ENCODE assay signal across 33 cellular contexts in the genomic region with DNA sequence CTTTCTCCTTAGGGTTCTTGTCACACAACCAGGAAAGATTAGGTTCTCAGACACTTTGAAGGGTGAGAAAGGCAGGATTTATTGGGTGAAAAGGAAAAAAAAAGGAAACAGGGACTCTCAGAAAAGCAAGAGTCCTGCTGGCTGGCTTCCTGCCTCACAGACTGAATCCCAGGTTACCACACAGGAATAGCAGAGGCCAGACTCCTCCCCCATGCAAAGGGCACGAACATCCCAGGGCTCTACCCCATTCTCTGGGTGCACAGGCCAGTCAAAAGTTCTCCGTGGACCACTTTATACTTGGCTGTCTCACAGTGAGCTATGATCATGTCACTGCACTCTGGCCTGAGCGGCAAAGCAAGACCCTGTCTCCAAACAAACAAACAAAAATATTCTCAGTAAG. TPM values are rescaled to one million over a fixed set of nuclear protein-coding genes. Genes with fewer than 3 reads are reported as not detected.
A peak's percentile ranks its signal among the peaks of the same experiment; 100 is the strongest.
DNase-seq lines count a peak whose midpoint lies in the region; ATAC-seq, FAIRE-seq and TF ChIP-seq lines count a peak whose summit lies in the region.
"Had no signal": no experiment of that assay in that cellular context is flagged by ENCODE, and none has a peak within 500 bp of the region (broad histone marks: within the 10 kb centered on the region; RNA-seq: fewer than 3 reads in every experiment).

No MANE protein-coding gene starts in this region.

- H3K36me3 ChIP-seq in HEK293 (ENCODE audit: control insufficient read depth in 2 of 2, insufficient read depth in 1 of 2, low read length in 2 of 2) (no peaks in the 10 kb centered on the region), uterus (no peaks in the 10 kb centered on the region)
- H3K36me3 ChIP-seq: BE2C, heart left ventricle, SJCRH30, vagina had no signal

- ATAC-seq in A549 (peak; percentile 39 to 82; a peak in 4 of 6 replicates), WTC11 (peak; percentile 77), HG02571 (IDR thresholded peaks at IDR 0.05; ENCODE audit: unreplicated experiment) (no peak)
- ATAC-seq: heart left ventricle; left cardiac atrium; naive thymus-derived CD4-positive, alpha-beta T cell; T-cell had no signal

- H3K36me3 Mint-ChIP-seq in WTC11: no peaks in the 10 kb centered on the region
- H3K36me3 Mint-ChIP-seq: CD8-positive, alpha-beta memory T cell; naive thymus-derived CD4-positive, alpha-beta T cell; T-cell had no signal

- 0 out of 3 replicates have a peak, but pooled peaks cover 5% of the 10 kb centered on the region for H3K4me1 ChIP-seq in A549
- 0 out of 2 replicates have a peak, but pooled peaks cover 3% of the 10 kb centered on the region for H3K4me1 ChIP-seq in HEK293 (ENCODE audit: control insufficient read depth, insufficient read depth, low read length)
- no peaks in the 10 kb centered on the region for H3K4me1 ChIP-seq in uterus
- H3K4me1 ChIP-seq: BE2C, heart left ventricle, SJCRH30, testis, vagina had no signal

- no peak overlapping the region for H3K4me3 Mint-ChIP-seq in WTC11
- H3K4me3 Mint-ChIP-seq: activated CD4-positive, alpha-beta memory T cell treated with anti-CD3 and anti-CD28 coated beads, Interleukin-2, amount 10 ng/mL, durations not matched to agents 7 days and 5 days; CD8-positive, alpha-beta memory T cell; naive thymus-derived CD4-positive, alpha-beta T cell; T-cell had no signal

- no peaks in the 10 kb centered on the region for H3K27me3 ChIP-seq in uterus
- H3K27me3 ChIP-seq: SJCRH30, testis, vagina had no signal

- H3K27ac Mint-ChIP-seq in WTC11: no peak overlapping the region
- H3K27ac Mint-ChIP-seq: activated CD4-positive, alpha-beta memory T cell treated with anti-CD3 and anti-CD28 coated beads, Interleukin-2, amount 10 ng/mL, durations not matched to agents 7 days and 5 days; CD8-positive, alpha-beta memory T cell; naive thymus-derived CD4-positive, alpha-beta T cell; T-cell had no signal

- intact Hi-C loops in uterus (cut with DNase I; ENCODE audit: low total_unique reads): no loop called here

- CTCF ChIA-PET in A549 (lab: Yijun Ruan, JAX): no interaction called here
- CTCF ChIA-PET in HEK293 (lab: Yijun Ruan, JAX): no interaction called here
- CTCF ChIA-PET in WTC11 (lab: Charles Lee): interaction anchor here (1.2 to 1.6 kb wide), 2 partner anchors 11 to 127 kb away, joined by 3 to 6 read pairs; no protein-coding TSS in a partner anchor

- peaks cover 8% of the 10 kb centered on the region for H3K4me1 Mint-ChIP-seq in WTC11
- H3K4me1 Mint-ChIP-seq: activated CD4-positive, alpha-beta memory T cell treated with anti-CD3 and anti-CD28 coated beads, Interleukin-2, amount 10 ng/mL, durations not matched to agents 7 days and 5 days; CD8-positive, alpha-beta memory T cell; naive thymus-derived CD4-positive, alpha-beta T cell; T-cell had no signal

- H3K4me3 ChIP-seq in A549 (no peak overlapping the region), HEK293 (ENCODE audit: low read depth, low read length) (no peak overlapping the region), uterus (no peak overlapping the region)
- H3K4me3 ChIP-seq: heart left ventricle, SJCRH30, testis, vagina had no signal

- FAIRE-seq in A549 (lab: Jason Lieb, UNC): no peak
- FAIRE-seq: RCC 7860, TTC549 had no signal

- no peak for TF ChIP-seq RAD21 in A549 (conservative IDR thresholded peaks at IDR 0.05 in 1 of 2, IDR thresholded peaks at IDR 0.05 in 1 of 2)

- no peaks in the 10 kb centered on the region for H3K9me3 Mint-ChIP-seq in WTC11
- H3K9me3 Mint-ChIP-seq: activated CD4-positive, alpha-beta memory T cell treated with anti-CD3 and anti-CD28 coated beads, Interleukin-2, amount 10 ng/mL, durations not matched to agents 7 days and 5 days; CD8-positive, alpha-beta memory T cell; naive thymus-derived CD4-positive, alpha-beta T cell; T-cell had no signal

- POLR2A ChIA-PET in A549 (lab: Yijun Ruan, JAX) (interaction anchor here (0.6 kb wide), 1 partner anchor 190 kb away, joined by 3 read pairs; no protein-coding TSS in a partner anchor), HEK293 (lab: Yijun Ruan, JAX) (no interaction called here), WTC11 (lab: Charles Lee) (no interaction called here)

- TF ChIP-seq EP300 in A549 (IDR thresholded peaks at IDR 0.05): no peak

- 0 out of 3 replicates have a peak overlapping the region, but pooled peaks have one; percentile 6 for H3K4me2 ChIP-seq in A549

- TF ChIP-seq CTCF in A549 (IDR thresholded peaks at IDR 0.05): no peak
- TF ChIP-seq CTCF in HEK293 (tag by site-specific recombination; IDR thresholded peaks at IDR 0.05): no peak
- TF ChIP-seq CTCF in WTC11 (IDR thresholded peaks at IDR 0.05): no peak
- TF ChIP-seq CTCF in uterus (IDR thresholded peaks at IDR 0.05): no peak

- no peak for TF ChIP-seq POLR2A in A549 (IDR thresholded peaks at IDR 0.05; ENCODE audit: low read length)
- no peak for TF ChIP-seq POLR2A in uterus (IDR thresholded peaks at IDR 0.05)

- 52% methylated on average over 3 of the region's 3 CpGs for WGBS in A549 (ENCODE audit: missing lambda C conversion rate)

- H3K9me3 ChIP-seq in A549 (no peaks in the 10 kb centered on the region), HEK293 (ENCODE audit: control insufficient read depth, insufficient read depth, low read depth, low read length) (no peaks in the 10 kb centered on the region), uterus (no peaks in the 10 kb centered on the region)
- H3K9me3 ChIP-seq: BE2C, heart left ventricle, SJCRH30, testis, vagina had no signal

- H3K27ac ChIP-seq in A549 (peak overlapping the region in 1 of 2 experiments; percentile 25; a peak in 1 of 6 replicates), HEK293 (ENCODE audit: extremely low read depth, low read depth, low read length) (no peak overlapping the region), uterus (no peak overlapping the region)
- H3K27ac ChIP-seq: heart left ventricle, HL-60, SJCRH30, testis, vagina had no signal

- H3K27me3 Mint-ChIP-seq in WTC11 (ENCODE audit: low read depth): no peaks in the 10 kb centered on the region

- DNase-seq in A549 (ENCODE audit: low read depth in 1 of 2, low spot score in 1 of 2) (no peak), WTC11 (ENCODE audit: low spot score) (no peak), left kidney (ENCODE audit: low read depth, low spot score) (peak; percentile 45), cortex of kidney (lab: John Stamatoyannopoulos, UW) (no peak), medulla oblongata (ENCODE audit: extremely low spot score) (no peak), uterus (no peak)
- DNase-seq: ACHN; activated CD4-positive, alpha-beta memory T cell treated with anti-CD3 and anti-CD28 coated beads, Interleukin-2, amount 10 ng/mL, durations not matched to agents 7 days and 5 days; activated CD4-positive, CD25-positive, alpha-beta regulatory T cell treated with anti-CD3 and anti-CD28 coated beads, Interleukin-2, amount 50 U/mL, for 72 hours; activated CD8-positive, alpha-beta memory T cell treated with anti-CD3 and anti-CD28 coated beads, Interleukin-2, amount 50 U/mL, for 48 hours; activated naive CD4-positive, alpha-beta T cell treated with anti-CD3 and anti-CD28 coated beads, Interleukin-2, amount 50 U/mL, for 16 hours; amniotic stem cell; BE2C; CD8-positive, alpha-beta memory T cell; DMS153; effector CD4-positive, alpha-beta T cell; GDM1; heart left ventricle; left cardiac atrium; MV-4-11; naive thymus-derived CD4-positive, alpha-beta T cell; NCI-H446; SJCRH30; stimulated activated naive CD4-positive, alpha-beta T cell treated with Interleukin-2 at 50 U/mL for 16 hours; T-cell; testis had no signal

TF ChIP-seq in A549, 52 proteins besides CTCF, POLR2A, EP300 and RAD21 (continues in another document):
- no peak for TF ChIP-seq PHF8 (IDR thresholded peaks at IDR 0.05; ENCODE audit: borderline replicate concordance, low read depth)
- TF ChIP-seq, protein P1, sequence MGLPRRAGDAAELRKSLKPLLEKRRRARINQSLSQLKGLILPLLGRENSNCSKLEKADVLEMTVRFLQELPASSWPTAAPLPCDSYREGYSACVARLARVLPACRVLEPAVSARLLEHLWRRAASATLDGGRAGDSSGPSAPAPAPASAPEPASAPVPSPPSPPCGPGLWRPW (IDR thresholded peaks at IDR 0.05): no peak

TF ChIP-seq in HEK293, 187 proteins besides CTCF, POLR2A, EP300 and RAD21 (continues in another document):
- TF ChIP-seq ZNF664 (tag by site-specific recombination; IDR thresholded peaks at IDR 0.05): no peak

TF ChIP-seq in WTC11, 78 proteins besides CTCF, POLR2A, EP300 and RAD21:
- TF ChIP-seq SMAD3 (CRISPR knock-in tag; IDR thresholded peaks at IDR 0.05; ENCODE audit: borderline replicate concordance): no peak
- no peak for TF ChIP-seq EMX1 (CRISPR knock-in tag; IDR thresholded peaks at IDR 0.05)
- no peak for TF ChIP-seq ATF1 (CRISPR knock-in tag; IDR thresholded peaks at IDR 0.05)
- TF ChIP-seq TCF7 (CRISPR knock-in tag; IDR thresholded peaks at IDR 0.05; ENCODE audit: low read depth): no peak
- TF ChIP-seq MXD4 (CRISPR knock-in tag; IDR thresholded peaks at IDR 0.05; ENCODE audit: borderline replicate concordance): no peak
- no peak for TF ChIP-seq NR2C2 (CRISPR knock-in tag; IDR thresholded peaks at IDR 0.05)
- no peak for TF ChIP-seq ZNF232 (CRISPR knock-in tag; IDR thresholded peaks at IDR 0.05)
TF ChIP-seq in WTC11: peak in this region for 0.

RNA-seq across cellular contexts. Expression of a gene that starts 42.6 kb away (rescaled TPM):
- polyA plus RNA-seq in A549 (2011; rRNA removed): 4.8 and 5.0 TPM in 2 replicates
- polyA plus RNA-seq in A549 (2012; cell fraction: cytosol; rRNA removed): 3.3 and 3.5 TPM in 2 replicates
- polyA plus RNA-seq in A549 (2012; cell fraction: nucleus; rRNA removed): 2.0 and 2.5 TPM in 2 replicates
- 2.6 to 3.0 TPM (median 2.8 TPM) in 3 replicates for polyA plus RNA-seq in A549 (2017; fragmentation: RNase III; extraction: RNeasy Plus Mini Kit Qiagen cat#74134 plus additional on column Dnase treatment)
- 2.5 and 3.2 TPM in 2 replicates for polyA minus RNA-seq in A549 (2011; rRNA and poly(A)+ RNA removed)
- total RNA-seq in WTC11 (2021): not detected in 3 replicates
- total RNA-seq in uterus: 1 to 10 TPM in 3 of 4 donors, under 1 TPM in 1; 0.28 to 2.0 (median 1.5) TPM
- total RNA-seq: skeletal muscle tissue had no signal

RNA-seq across cellular contexts. Expression of a gene that starts 49.3 kb away (rescaled TPM):
- polyA plus RNA-seq in A549 (2011; rRNA removed): 2.1 and 2.4 TPM in 2 replicates
- polyA plus RNA-seq in A549 (2012; cell fraction: cytosol; rRNA removed): 1.1 and 1.2 TPM in 2 replicates
- polyA plus RNA-seq in A549 (2012; cell fraction: nucleus; rRNA removed): 4.0 and 5.5 TPM in 2 replicates
- polyA plus RNA-seq in A549 (2017; fragmentation: RNase III; extraction: RNeasy Plus Mini Kit Qiagen cat#74134 plus additional on column Dnase treatment): 1.3 to 1.5 TPM (median 1.4 TPM) in 3 replicates
- 0.83 TPM in 2 replicates for polyA minus RNA-seq in A549 (2011; rRNA and poly(A)+ RNA removed)
- not detected in 3 replicates for total RNA-seq in WTC11 (2021)
- total RNA-seq in uterus: 1 to 10 TPM in 2 of 4 donors, not detected in 2; 1.8 to 6.5 TPM
- total RNA-seq: activated CD4-positive, alpha-beta memory T cell treated with anti-CD3 and anti-CD28 coated beads, Interleukin-2, amount 10 ng/mL, durations not matched to agents 7 days and 5 days; CD8-positive, alpha-beta memory T cell; naive thymus-derived CD4-positive, alpha-beta T cell; T-cell had no signal
- polyA plus RNA-seq: CD8-positive, alpha-beta memory T cell; naive thymus-derived CD4-positive, alpha-beta T cell had no signal
